1 cellular context compared by ENCODE assay signal in the genomic region with DNA sequence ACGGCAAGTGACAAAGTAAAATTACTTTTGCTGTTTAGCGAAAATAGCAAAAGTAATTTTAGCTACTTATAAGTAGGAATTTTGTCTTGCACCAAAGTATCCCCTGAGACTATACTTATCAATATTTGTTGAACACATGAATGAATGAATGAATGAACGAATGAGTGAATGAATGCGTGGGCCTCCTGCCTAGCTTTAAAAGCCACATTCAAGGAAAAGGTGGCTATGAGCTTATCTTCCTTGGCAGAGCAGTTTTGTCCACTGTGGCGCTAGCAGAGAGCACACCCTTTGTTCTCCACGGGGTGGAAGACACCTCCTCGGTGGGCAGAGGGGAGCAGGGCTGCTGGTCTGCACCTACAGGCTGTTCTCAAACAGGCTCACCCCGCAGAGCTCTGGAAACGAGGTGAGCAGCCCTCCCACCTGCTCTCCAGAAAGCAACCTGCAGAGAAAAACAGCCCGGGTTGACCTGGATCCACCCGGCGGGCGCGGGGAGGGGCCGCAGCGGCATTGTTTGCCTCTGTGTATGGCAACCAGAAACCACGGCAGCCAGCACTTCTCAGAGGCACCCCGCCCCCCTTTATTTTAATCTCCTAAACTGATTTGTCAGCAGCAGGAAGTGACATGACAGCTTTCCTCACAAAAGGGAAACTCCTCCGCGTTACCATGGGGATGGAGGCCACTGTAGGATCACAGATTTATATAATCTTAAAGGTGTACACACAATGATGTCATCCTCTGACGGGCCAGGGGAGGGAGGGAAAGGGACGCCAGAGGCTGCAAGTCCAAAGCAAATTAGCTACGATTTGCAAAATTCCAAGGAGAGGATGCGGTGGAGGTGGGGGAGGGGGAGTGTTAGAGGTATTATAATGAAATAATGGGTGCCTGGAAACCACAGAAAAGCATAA.
TF ChIP-seq lines count a peak whose summit lies in the region.

No MANE protein-coding gene starts in this region.

TF ChIP-seq in HepG2, 621 proteins besides CTCF, POLR2A, EP300 and RAD21 (continued from another document and continues in another):
- no peak for TF ChIP-seq ZBTB7A (CRISPR knock-in tag; IDR thresholded peaks at IDR 0.05)
- TF ChIP-seq ZNF367 (CRISPR knock-in tag; IDR thresholded peaks at IDR 0.05; ENCODE audit: borderline replicate concordance) = no peak
- no peak for TF ChIP-seq NFIB (CRISPR knock-in tag; IDR thresholded peaks at IDR 0.05; ENCODE audit: borderline replicate concordance)
- TF ChIP-seq POGZ (CRISPR knock-in tag; IDR thresholded peaks at IDR 0.05) = 0 out of 2 replicates have a peak, but pooled peaks have one; percentile 21
- TF ChIP-seq IRF2 (CRISPR knock-in tag; IDR thresholded peaks at IDR 0.05) = no peak
- TF ChIP-seq TAF15 (IDR thresholded peaks at IDR 0.05; ENCODE audit: low read depth, low read length, poor library complexity, severe bottlenecking) = no peak
- TF ChIP-seq ZNF670 (CRISPR knock-in tag; IDR thresholded peaks at IDR 0.05; ENCODE audit: borderline replicate concordance) = no peak
- 0 out of 2 replicates have a peak, but pooled peaks have one; percentile 22 for TF ChIP-seq BCL6 (CRISPR knock-in tag; IDR thresholded peaks at IDR 0.05)
- peak; percentile 58 for TF ChIP-seq GATAD2A (CRISPR knock-in tag; IDR thresholded peaks at IDR 0.05)
- TF ChIP-seq, protein P1, sequence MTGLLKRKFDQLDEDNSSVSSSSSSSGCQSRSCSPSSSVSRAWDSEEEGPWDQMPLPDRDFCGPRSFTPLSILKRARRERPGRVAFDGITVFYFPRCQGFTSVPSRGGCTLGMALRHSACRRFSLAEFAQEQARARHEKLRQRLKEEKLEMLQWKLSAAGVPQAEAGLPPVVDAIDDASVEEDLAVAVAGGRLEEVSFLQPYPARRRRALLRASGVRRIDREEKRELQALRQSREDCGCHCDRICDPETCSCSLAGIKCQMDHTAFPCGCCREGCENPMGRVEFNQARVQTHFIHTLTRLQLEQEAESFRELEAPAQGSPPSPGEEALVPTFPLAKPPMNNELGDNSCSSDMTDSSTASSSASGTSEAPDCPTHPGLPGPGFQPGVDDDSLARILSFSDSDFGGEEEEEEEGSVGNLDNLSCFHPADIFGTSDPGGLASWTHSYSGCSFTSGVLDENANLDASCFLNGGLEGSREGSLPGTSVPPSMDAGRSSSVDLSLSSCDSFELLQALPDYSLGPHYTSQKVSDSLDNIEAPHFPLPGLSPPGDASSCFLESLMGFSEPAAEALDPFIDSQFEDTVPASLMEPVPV (CRISPR knock-in tag; IDR thresholded peaks at IDR 0.05) = 0 out of 2 replicates have a peak, but pooled peaks have one; percentile 27
- peak; percentile 76 for TF ChIP-seq CREM (IDR thresholded peaks at IDR 0.05)
- TF ChIP-seq CREM (CRISPR knock-in tag; IDR thresholded peaks at IDR 0.05) = no peak
- no peak for TF ChIP-seq PLSCR1 (CRISPR knock-in tag; IDR thresholded peaks at IDR 0.05; ENCODE audit: borderline replicate concordance)
- TF ChIP-seq ZNF703 (CRISPR knock-in tag; IDR thresholded peaks at IDR 0.05; ENCODE audit: borderline replicate concordance) = no peak
- no peak for TF ChIP-seq ADNP (CRISPR knock-in tag; IDR thresholded peaks at IDR 0.05)
- no peak for TF ChIP-seq CREB3 (CRISPR knock-in tag; IDR thresholded peaks at IDR 0.05)
- no peak for TF ChIP-seq ZNF746 (CRISPR knock-in tag; IDR thresholded peaks at IDR 0.05)
- no peak for TF ChIP-seq REL (CRISPR knock-in tag; conservative IDR thresholded peaks at IDR 0.05)
- no peak for TF ChIP-seq KLF15 (CRISPR knock-in tag; IDR thresholded peaks at IDR 0.05; ENCODE audit: borderline replicate concordance)
- no peak for TF ChIP-seq EEA1 (CRISPR knock-in tag; IDR thresholded peaks at IDR 0.05; ENCODE audit: borderline replicate concordance)
- no peak for TF ChIP-seq RBM22 (optimal IDR thresholded peaks at IDR 0.05; ENCODE audit: low read length)
- TF ChIP-seq THAP11 (CRISPR knock-in tag; IDR thresholded peaks at IDR 0.05) = peak; percentile 61; the same call in 1 of the 2 replicates
- TF ChIP-seq TERF1 (CRISPR knock-in tag; IDR thresholded peaks at IDR 0.05) = no peak
- TF ChIP-seq ATF7-NPFF (CRISPR knock-in tag; IDR thresholded peaks at IDR 0.05; ENCODE audit: low read depth) = 0 out of 2 replicates have a peak, but pooled peaks have one; percentile 23
- peak; percentile 84 for TF ChIP-seq ZBTB21 (CRISPR knock-in tag; IDR thresholded peaks at IDR 0.05)
- no peak for TF ChIP-seq ZNF431 (CRISPR knock-in tag; IDR thresholded peaks at IDR 0.05; ENCODE audit: borderline replicate concordance, low read depth)
- no peak for TF ChIP-seq KAT2B (IDR thresholded peaks at IDR 0.05; ENCODE audit: borderline replicate concordance, low read depth, low read length)
- no peak for TF ChIP-seq ZNF414 (CRISPR knock-in tag; IDR thresholded peaks at IDR 0.05)
- no peak for TF ChIP-seq HDAC2 (CRISPR knock-in tag; IDR thresholded peaks at IDR 0.05)
- TF ChIP-seq MED8 (CRISPR knock-in tag; IDR thresholded peaks at IDR 0.05; ENCODE audit: insufficient replicate concordance) = no peak
- TF ChIP-seq SNAPC4 (CRISPR knock-in tag; IDR thresholded peaks at IDR 0.05) = no peak
- TF ChIP-seq, protein P2, sequence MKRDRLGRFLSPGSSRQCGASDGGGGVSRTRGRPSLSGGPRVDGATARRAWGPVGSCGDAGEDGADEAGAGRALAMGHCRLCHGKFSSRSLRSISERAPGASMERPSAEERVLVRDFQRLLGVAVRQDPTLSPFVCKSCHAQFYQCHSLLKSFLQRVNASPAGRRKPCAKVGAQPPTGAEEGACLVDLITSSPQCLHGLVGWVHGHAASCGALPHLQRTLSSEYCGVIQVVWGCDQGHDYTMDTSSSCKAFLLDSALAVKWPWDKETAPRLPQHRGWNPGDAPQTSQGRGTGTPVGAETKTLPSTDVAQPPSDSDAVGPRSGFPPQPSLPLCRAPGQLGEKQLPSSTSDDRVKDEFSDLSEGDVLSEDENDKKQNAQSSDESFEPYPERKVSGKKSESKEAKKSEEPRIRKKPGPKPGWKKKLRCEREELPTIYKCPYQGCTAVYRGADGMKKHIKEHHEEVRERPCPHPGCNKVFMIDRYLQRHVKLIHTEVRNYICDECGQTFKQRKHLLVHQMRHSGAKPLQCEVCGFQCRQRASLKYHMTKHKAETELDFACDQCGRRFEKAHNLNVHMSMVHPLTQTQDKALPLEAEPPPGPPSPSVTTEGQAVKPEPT (CRISPR knock-in tag; IDR thresholded peaks at IDR 0.05; ENCODE audit: low read depth) = no peak
- TF ChIP-seq JUNB (CRISPR knock-in tag; IDR thresholded peaks at IDR 0.05; ENCODE audit: borderline replicate concordance) = no peak
- no peak for TF ChIP-seq ZNF337 (CRISPR knock-in tag; IDR thresholded peaks at IDR 0.05; ENCODE audit: borderline replicate concordance, low read depth)
